Comparison of ENCODE assay signal across 8 cellular contexts in genomic region chr6:27502508-27503435, GRCh38. TPM values are rescaled to one million over a fixed set of nuclear protein-coding genes. Genes with fewer than 3 reads are reported as not detected.
DNase-seq lines count a peak whose midpoint lies in the region; ATAC-seq and TF ChIP-seq lines count a peak whose summit lies in the region.

No MANE protein-coding gene starts in this region.

- peak; percentile 55 for ATAC-seq in HG03064 (IDR thresholded peaks at IDR 0.05; ENCODE audit: low read depth, unreplicated experiment)

- peaks cover 0 to 95% (median 42%) of the 10 kb centered on the region in 45 donors for H3K27me3 ChIP-seq in dorsolateral prefrontal cortex

- DNase-seq in GM13977 (ENCODE audit: low spot score): peak; percentile 40
- peak; percentile 65 for DNase-seq in NCI-H460 (ENCODE audit: extremely low read depth, low read depth)
- peak; percentile 89 for DNase-seq in activated CD4-positive, alpha-beta T cell treated with anti-CD3 and anti-CD28 coated beads for 48 hours
- peak in 1 of 10 donors; percentile 59 for DNase-seq in dorsolateral prefrontal cortex
- peak; percentile 51 for DNase-seq in medulla oblongata (ENCODE audit: extremely low spot score)
- DNase-seq in stimulated activated CD8-positive, alpha-beta memory T cell treated with anti-CD3 and anti-CD28 coated beads, Interleukin-15, amount 100 ng/mL, for 48 hours (ENCODE audit: low read depth in 2 of 2): peak; percentile 63 to 72
- DNase-seq in cortex of kidney (lab: John Stamatoyannopoulos, UW): no peak

- in situ Hi-C loops in GM13977 (cut with MboI; ENCODE audit: low pct_unique_long_range_greater_than_20kb, low sequenced_read_pairs, unreplicated experiment): no loop called here

- peak overlapping the region; percentile 9 to 65 (median 46) for H3K4me3 ChIP-seq in dorsolateral prefrontal cortex

- TF ChIP-seq CTCF in GM13977 (IDR thresholded peaks at IDR 0.05; ENCODE audit: extremely low read depth, insufficient read depth, missing control alignments): no peak
- TF ChIP-seq CTCF in dorsolateral prefrontal cortex (IDR thresholded peaks at IDR 0.05 in 54 of 56, conservative IDR thresholded peaks at IDR 0.05 in 2 of 56; ENCODE audit: low read depth in 1 of 56, partially characterized antibody in 56 of 56): no peak

- intact Hi-C loops in dorsolateral prefrontal cortex (cut with DNase I): loop anchor here in 1 of 2 donors (10.0 kb wide), 1 partner anchor 318 kb away; no protein-coding TSS in a partner anchor

- peak overlapping the region in 6 of 59 donors; percentile 19 to 55 (median 34) for H3K27ac ChIP-seq in dorsolateral prefrontal cortex

RNA-seq across cellular contexts. Expression of gene ZNF184, which starts 29.9 kb away (rescaled TPM):
- total RNA-seq in NCI-H460 (2014; rRNA removed; shearing (Covaris generic)): 10.9 and 15.3 TPM in 2 replicates
- 3.7 and 4.7 TPM in 2 replicates for polyA plus RNA-seq in NCI-H460 (2014; cell fraction: nucleus; rRNA removed)
- total RNA-seq in dorsolateral prefrontal cortex: 10 to 100 TPM; 11.0 to 38.3 (median 22.4) TPM
